15 cellular contexts compared by ENCODE assay signal in genomic region chr20:63076421-63076820, GRCh38.
DNase-seq lines count a peak whose midpoint lies in the region; ATAC-seq and TF ChIP-seq lines count a peak whose summit lies in the region.
"Had no signal": no experiment of that assay in that cellular context is flagged by ENCODE, and none has a peak within 500 bp of the region (broad histone marks: within the 10 kb centered on the region; RNA-seq: fewer than 3 reads in every experiment).

No MANE protein-coding gene starts in this region.

- H3K36me3 Mint-ChIP-seq in CD14-positive monocyte (peaks cover 0 to 1% of the 10 kb centered on the region in 2 donors), glutamatergic neuron (ENCODE audit: unreplicated experiment) (peaks cover 22% of the 10 kb centered on the region)

- H3K27ac ChIP-seq in spleen (no peak overlapping the region), gastroesophageal sphincter (no peak overlapping the region)
- H3K27ac ChIP-seq: 22Rv1, A549, C4-2B had no signal

- intact Hi-C loops in CD14-positive monocyte (cut with micrococcal nuclease) (no loop called here), spleen (cut with DNase I; ENCODE audit: low total_unique reads) (no loop called here)

- no peak overlapping the region for H3K27ac Mint-ChIP-seq in CD14-positive monocyte
- no peak overlapping the region for H3K27ac Mint-ChIP-seq in glutamatergic neuron (ENCODE audit: unreplicated experiment)
- H3K27ac Mint-ChIP-seq: CD4-positive, alpha-beta memory T cell; H9 had no signal

- H3K9me3 Mint-ChIP-seq in CD14-positive monocyte (peaks cover 10 to 37% (median 24%) of the 10 kb centered on the region in 7 donors), glutamatergic neuron (ENCODE audit: unreplicated experiment) (peaks cover 11% of the 10 kb centered on the region)

- 77 to 84% (median 84%) methylated on average over 5 of the region's 5 CpGs for WGBS in spleen, 5 donors
- WGBS in gastroesophageal sphincter (ENCODE audit: low coverage in 1 of 2), 2 donors = 64 to 73% methylated on average over 2 to 5 of the region's 5 CpGs

- no peak overlapping the region for H3K4me3 Mint-ChIP-seq in CD14-positive monocyte
- no peak overlapping the region for H3K4me3 Mint-ChIP-seq in glutamatergic neuron (ENCODE audit: unreplicated experiment)
- H3K4me3 Mint-ChIP-seq: CD4-positive, alpha-beta memory T cell; H9 had no signal

- H3K36me3 ChIP-seq in spleen (no peaks in the 10 kb centered on the region), gastroesophageal sphincter (no peaks in the 10 kb centered on the region)

- no peak for TF ChIP-seq POLR2A in spleen (IDR thresholded peaks at IDR 0.05)
- no peak for TF ChIP-seq POLR2A in gastroesophageal sphincter (IDR thresholded peaks at IDR 0.05)

- peaks cover 0 to 76% (median 24%) of the 10 kb centered on the region in 7 donors for H3K27me3 ChIP-seq in spleen (replicated peaks in 1 of 7)
- peaks cover 79% of the 10 kb centered on the region for H3K27me3 ChIP-seq in gastroesophageal sphincter

- TF ChIP-seq EP300 in gastroesophageal sphincter (IDR thresholded peaks at IDR 0.05) = no peak

- peaks cover 2 to 60% (median 48%) of the 10 kb centered on the region in 8 donors for H3K9me3 ChIP-seq in spleen
- H3K9me3 ChIP-seq in gastroesophageal sphincter = peaks cover 0 to 62% (median 2%) of the 10 kb centered on the region in 3 donors

- ATAC-seq in GM18502 (IDR thresholded peaks at IDR 0.05; ENCODE audit: poor library complexity, unreplicated experiment) = no peak
- no peak for ATAC-seq in gastroesophageal sphincter
- ATAC-seq: A549 had no signal

- peak; percentile 31 for DNase-seq in activated effector memory CD4-positive, alpha-beta T cell treated with anti-CD3 and anti-CD28 coated beads, Interleukin-2, amount 50 U/mL, for 16 hours
- DNase-seq in activated effector memory CD4-positive, alpha-beta T cell treated with Interleukin-2 at 50 U/mL for 16 hours = no peak
- DNase-seq in CD14-positive monocyte (ENCODE audit: low spot score) (peak; percentile 26), glutamatergic neuron (peak; percentile 2), spleen (peak; percentile 27)
- DNase-seq: AML-193; CD4-positive, alpha-beta memory T cell; DMS79 treated with DMSO at 0.1 percent for 48 hours; GF-D8; H9 had no signal

- H3K4me1 ChIP-seq in spleen (peaks cover 0 to 11% (median 0%) of the 10 kb centered on the region in 6 donors), gastroesophageal sphincter (peaks cover 0 to 10% (median 0%) of the 10 kb centered on the region in 3 donors)
- H3K4me1 ChIP-seq: A549 had no signal

- H3K4me1 Mint-ChIP-seq in CD14-positive monocyte (no peaks in the 10 kb centered on the region), glutamatergic neuron (ENCODE audit: low read depth, unreplicated experiment) (peaks cover 2% of the 10 kb centered on the region)

- H3K4me3 ChIP-seq in spleen = no peak overlapping the region
- no peak overlapping the region for H3K4me3 ChIP-seq in gastroesophageal sphincter
- H3K4me3 ChIP-seq: A549 had no signal

- H3K27me3 Mint-ChIP-seq in CD14-positive monocyte (ENCODE audit: low read depth in 3 of 3) (peaks cover 13 to 34% (median 23%) of the 10 kb centered on the region in 3 donors), glutamatergic neuron (ENCODE audit: unreplicated experiment) (peaks cover 12% of the 10 kb centered on the region)

- no peak for TF ChIP-seq CTCF in CD14-positive monocyte (IDR thresholded peaks at IDR 0.05)
- no peak for TF ChIP-seq CTCF in glutamatergic neuron (IDR thresholded peaks at IDR 0.05; ENCODE audit: partially characterized antibody, unreplicated experiment)
- TF ChIP-seq CTCF in spleen (IDR thresholded peaks at IDR 0.05 in 8 of 11, conservative IDR thresholded peaks at IDR 0.05 in 3 of 11) = no peak
- TF ChIP-seq CTCF in gastroesophageal sphincter (IDR thresholded peaks at IDR 0.05) = no peak
